10 cellular contexts compared by ENCODE assay signal in genomic region chr11:35126000-35126878, GRCh38. TPM values are rescaled to one million over a fixed set of nuclear protein-coding genes. Genes with fewer than 3 reads are reported as not detected.
DNase-seq lines count a peak whose midpoint lies in the region; ATAC-seq, FAIRE-seq and TF ChIP-seq lines count a peak whose summit lies in the region.
"Had no signal": no experiment of that assay in that cellular context is flagged by ENCODE, and none has a peak within 500 bp of the region (broad histone marks: within the 10 kb centered on the region; RNA-seq: fewer than 3 reads in every experiment).

No MANE protein-coding gene starts in this region.

- CTCF ChIA-PET in GM10248 (lab: Yijun Ruan, JAX) = interaction anchor here (1.3 to 3.1 kb wide), 4 partner anchors 10 to 127 kb away, joined by 3 to 14 read pairs (median 6); no protein-coding TSS in a partner anchor

- no peak for FAIRE-seq in RCC 7860 (lab: Jason Lieb, UNC)

- no peaks in the 10 kb centered on the region for H3K9me3 Mint-ChIP-seq in activated naive CD4-positive, alpha-beta T cell treated with anti-CD3 and anti-CD28 coated beads, Interleukin-2, amount 50 U/mL, for 72 hours

- DNase-seq in GM10248 (ENCODE audit: extremely low spot score) = peak; percentile 76
- DNase-seq in activated naive CD4-positive, alpha-beta T cell treated with anti-CD3 and anti-CD28 coated beads, Interleukin-2, amount 50 U/mL, for 72 hours (ENCODE audit: low spot score in 2 of 2) = peak; percentile 42 to 69
- DNase-seq in OCI-M1 (lab: John Stamatoyannopoulos, UW) = no peak
- DNase-seq in RCC 7860 (ENCODE audit: low spot score) = no peak
- DNase-seq in OCI-M2 (lab: John Stamatoyannopoulos, UW; ENCODE audit: unreplicated experiment) = no peak
- DNase-seq in NCI-H1694 treated with DMSO at 0.1 percent for 48 hours (lab: John Stamatoyannopoulos, UW) = no peak
- DNase-seq: GF-D8, lower lobe of right lung had no signal

- peak overlapping the region; percentile 77 to 86 for H3K27ac Mint-ChIP-seq in activated naive CD4-positive, alpha-beta T cell treated with anti-CD3 and anti-CD28 coated beads, Interleukin-2, amount 50 U/mL, for 72 hours

- no peak for TF ChIP-seq CTCF in GM10248 (IDR thresholded peaks at IDR 0.05; ENCODE audit: control extremely low read depth, extremely low read depth, low read depth, missing control alignments)

- H3K36me3 Mint-ChIP-seq in activated naive CD4-positive, alpha-beta T cell treated with anti-CD3 and anti-CD28 coated beads, Interleukin-2, amount 50 U/mL, for 72 hours = no peaks in the 10 kb centered on the region

- POLR2A ChIA-PET in GM10248 (lab: Yijun Ruan, JAX) = no interaction called here

- ATAC-seq in GM19438 (IDR thresholded peaks at IDR 0.05; ENCODE audit: low read depth, unreplicated experiment) (peak; percentile 47), HG03139 (IDR thresholded peaks at IDR 0.05; ENCODE audit: unreplicated experiment) (peak; percentile 51)
- ATAC-seq in activated naive CD4-positive, alpha-beta T cell treated with anti-CD3 and anti-CD28 coated beads, Interleukin-2, amount 50 U/mL, for 72 hours = peak; percentile 82 to 89
- ATAC-seq: lower lobe of right lung had no signal

RNA-seq across cellular contexts. Expression of gene CD44, which starts 12.7 kb away (rescaled TPM):
- 100 to 1,000 TPM; 321 to 381 TPM for total RNA-seq in activated naive CD4-positive, alpha-beta T cell treated with anti-CD3 and anti-CD28 coated beads, Interleukin-2, amount 50 U/mL, for 72 hours

Comparison
In these comparisons a context has a peak if more than half of its experiments do, and no peak if none do; other contexts are left out.
1. DNase-seq: peak in GM10248 (single experiment) and activated naive CD4-positive, alpha-beta T cell treated with anti-CD3 and anti-CD28 coated beads, Interleukin-2, amount 50 U/mL, for 72 hours (2 of 2); none in OCI-M1 (single experiment), RCC 7860 (single experiment), OCI-M2 (single experiment) and NCI-H1694 treated with DMSO at 0.1 percent for 48 hours (single experiment).
2. Peak in every context shown above with its lines, with median percentiles within 50 percentile points of each other: ATAC-seq.